Comparison of ENCODE assay signal across 14 cellular contexts in the genomic region with DNA sequence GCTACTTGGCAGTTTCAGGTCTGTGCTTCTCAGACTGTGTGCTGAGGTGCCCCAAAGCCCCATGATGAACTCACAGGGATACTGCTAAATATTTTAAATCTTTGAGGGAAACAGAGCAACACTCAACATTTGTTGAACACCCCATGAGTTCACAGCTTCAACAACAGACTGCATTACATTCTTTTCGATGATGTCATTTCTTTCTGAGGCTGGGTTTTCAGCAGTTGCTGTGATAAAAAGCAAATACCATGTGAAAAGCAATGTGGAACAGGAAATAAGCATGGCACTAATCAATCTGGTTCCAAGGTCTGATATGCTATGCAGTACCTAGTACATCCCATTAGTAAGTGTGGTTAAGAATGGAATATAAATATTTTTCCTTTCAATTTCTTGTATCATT.
A peak's percentile ranks its signal among the peaks of the same experiment; 100 is the strongest.
DNase-seq lines count a peak whose midpoint lies in the region; ATAC-seq, FAIRE-seq and TF ChIP-seq lines count a peak whose summit lies in the region.
"Had no signal": no experiment of that assay in that cellular context is flagged by ENCODE, and none has a peak within 500 bp of the region (broad histone marks: within the 10 kb centered on the region; RNA-seq: fewer than 3 reads in every experiment).

No MANE protein-coding gene starts in this region.

- H3K4ac ChIP-seq in IMR-90 (ENCODE audit: low read depth, low read length): peak overlapping the region; percentile 68

- H3K18ac ChIP-seq in IMR-90 (ENCODE audit: low read depth, low read length): peak overlapping the region; percentile 59

- 0 out of 2 replicates have a peak overlapping the region, but pooled peaks have one; percentile 5 for H3K56ac ChIP-seq in IMR-90 (ENCODE audit: extremely low read depth, insufficient read depth, low read length)

- H3K9me3 ChIP-seq in A549 (no peaks in the 10 kb centered on the region), IMR-90 (ENCODE audit: control insufficient read depth, insufficient read depth, low read length) (no peaks in the 10 kb centered on the region), endothelial cell of umbilical vein (replicated peaks; ENCODE audit: control insufficient read depth, insufficient read depth, low read length) (no peaks in the 10 kb centered on the region), mucosa of stomach (ENCODE audit: control insufficient read depth, low read length) (no peaks in the 10 kb centered on the region)

- CTCF ChIA-PET in A549 (lab: Yijun Ruan, JAX): interaction anchor here (1.1 kb wide), 1 partner anchor 8 kb away, joined by 4 read pairs; no protein-coding TSS in a partner anchor
- CTCF ChIA-PET in IMR-90 (lab: Yijun Ruan, JAX): no interaction called here
- CTCF ChIA-PET in endothelial cell of umbilical vein (lab: Charles Lee): interaction anchor here (1.0 kb wide), 1 partner anchor 18 kb away, joined by 3 read pairs; no protein-coding TSS in a partner anchor

- dilution Hi-C loops in IMR-90 (cut with HindIII; ENCODE audit: low sequenced_read_pairs, unreplicated experiment) (no loop called here), endothelial cell of umbilical vein (cut with MboI; ENCODE audit: extremely low pct_ligation_motif_present, low sequenced_read_pairs) (no loop called here)

- peak overlapping the region; percentile 59; the same call in 1 of the 2 replicates for H2BK20ac ChIP-seq in IMR-90 (ENCODE audit: low read depth, low read length)

- H4K8ac ChIP-seq in IMR-90 (ENCODE audit: low read depth in 2 of 2, low read length in 2 of 2): peak overlapping the region in 1 of 2 experiments; percentile 56; a peak in 1 of 4 replicates

- POLR2A ChIA-PET in A549 (lab: Yijun Ruan, JAX) (no interaction called here), IMR-90 (lab: Charles Lee; ENCODE audit: unreplicated experiment) (no interaction called here), endothelial cell of umbilical vein (lab: Charles Lee) (no interaction called here)

- no peaks in the 10 kb centered on the region for H3K36me3 ChIP-seq in IMR-90 (ENCODE audit: control insufficient read depth, insufficient read depth, low read length)
- H3K36me3 ChIP-seq in endothelial cell of umbilical vein (ENCODE audit: control insufficient read depth in 2 of 2, extremely low read depth in 1 of 2, insufficient read depth in 2 of 2, low read length in 2 of 2): no peaks in the 10 kb centered on the region
- no peaks in the 10 kb centered on the region for H3K36me3 ChIP-seq in mucosa of stomach (ENCODE audit: control insufficient read depth, insufficient read depth, low read length)

- TF ChIP-seq RAD21 in A549 (conservative IDR thresholded peaks at IDR 0.05 in 1 of 2, IDR thresholded peaks at IDR 0.05 in 1 of 2) (no peak), IMR-90 (IDR thresholded peaks at IDR 0.05; ENCODE audit: low read length) (no peak)

- H2AK5ac ChIP-seq in IMR-90 (ENCODE audit: low read depth, low read length): peak overlapping the region; percentile 80

- 0 out of 3 replicates have a peak overlapping the region, but pooled peaks have one; percentile 7 for H2BK15ac ChIP-seq in IMR-90 (ENCODE audit: low read depth, low read length)

- 0 out of 3 replicates have a peak overlapping the region, but pooled peaks have one; percentile 13 for H3K4me2 ChIP-seq in A549
- H3K4me2 ChIP-seq in IMR-90 (ENCODE audit: low read depth, low read length): peak overlapping the region; percentile 13; the same call in 1 of the 2 replicates
- H3K4me2 ChIP-seq in endothelial cell of umbilical vein (ENCODE audit: insufficient read depth, low read length): no peak overlapping the region

- H3K27me3 ChIP-seq in IMR-90 (ENCODE audit: control insufficient read depth, insufficient read depth, low read length): no peaks in the 10 kb centered on the region
- H3K27me3 ChIP-seq in endothelial cell of umbilical vein (ENCODE audit: control insufficient read depth in 2 of 2, insufficient read depth in 2 of 2, low read length in 2 of 2): no peaks in the 10 kb centered on the region
- no peaks in the 10 kb centered on the region for H3K27me3 ChIP-seq in mucosa of stomach (ENCODE audit: control insufficient read depth, insufficient read depth, low read length)

- H3K27ac ChIP-seq in A549 (no peak overlapping the region), IMR-90 (ENCODE audit: insufficient read depth, low read length) (peak overlapping the region; percentile 48), endothelial cell of umbilical vein (ENCODE audit: insufficient read depth, low read depth, low read length) (no peak overlapping the region)

- no peaks in the 10 kb centered on the region for H3K79me2 ChIP-seq in endothelial cell of umbilical vein (ENCODE audit: control insufficient read depth, insufficient read depth, low read length)

- H3K4me1 ChIP-seq in A549: peaks cover 24% of the 10 kb centered on the region
- peaks cover 39% of the 10 kb centered on the region for H3K4me1 ChIP-seq in IMR-90 (ENCODE audit: control insufficient read depth, insufficient read depth, low read length)
- H3K4me1 ChIP-seq in endothelial cell of umbilical vein (ENCODE audit: control insufficient read depth, extremely low read depth, insufficient read depth, low read length): peaks cover 18% of the 10 kb centered on the region
- peaks cover 73% of the 10 kb centered on the region for H3K4me1 ChIP-seq in mucosa of stomach (ENCODE audit: control insufficient read depth, insufficient read depth, low read length)

- peak overlapping the region; percentile 47; the same call in 1 of the 2 replicates for H3K14ac ChIP-seq in IMR-90 (replicated peaks; ENCODE audit: low read depth, low read length)

- DNase-seq in A549 (ENCODE audit: low read depth in 1 of 2, low spot score in 1 of 2): peak; percentile 14 to 21
- peak; percentile 85 for DNase-seq in IMR-90
- DNase-seq in endothelial cell of umbilical vein (ENCODE audit: low read depth, low spot score): peak; percentile 19
- DNase-seq in NCI-H2107 (lab: John Stamatoyannopoulos, UW): no peak
- DNase-seq: activated T-cell treated with anti-CD3 and anti-CD28 coated beads, Interleukin-2, amount 50 U/mL, for 24 hours; AML-193; naive B cell; NCI-H1436 treated with DMSO at 0.1 percent for 48 hours; T1000 had no signal

- FAIRE-seq in A549 (lab: Jason Lieb, UNC) (no peak), endothelial cell of umbilical vein (lab: Jason Lieb, UNC) (peak; percentile 70)
- FAIRE-seq: GM19239 had no signal

- TF ChIP-seq POLR2A in A549 (IDR thresholded peaks at IDR 0.05; ENCODE audit: low read length) (no peak), IMR-90 (IDR thresholded peaks at IDR 0.05; ENCODE audit: low read depth, low read length) (no peak), endothelial cell of umbilical vein (IDR thresholded peaks at IDR 0.05; ENCODE audit: low read depth, low read length) (no peak)

- peak overlapping the region; percentile 64 for H2BK5ac ChIP-seq in IMR-90 (ENCODE audit: low read depth, low read length, poor library complexity, severe bottlenecking)

- no TSS peak for BruUV-seq in IMR-90 (replicated peaks; lab: Mats Ljungman, UMichigan)
- BruUV-seq in endothelial cell of umbilical vein (replicated peaks; lab: Mats Ljungman, UMichigan): no TSS peak

- no peak; a peak in 1 of 6 replicates for ATAC-seq in A549
- ATAC-seq in IMR-90 (ENCODE audit: low read depth): peak; percentile 42
- ATAC-seq in GM18861 (IDR thresholded peaks at IDR 0.05; ENCODE audit: unreplicated experiment): no peak
- no peak for ATAC-seq in HG02623 (IDR thresholded peaks at IDR 0.05; ENCODE audit: unreplicated experiment)
- no peak for ATAC-seq in GM19455 (IDR thresholded peaks at IDR 0.05; ENCODE audit: unreplicated experiment)

- no peak for TF ChIP-seq EP300 in A549 (IDR thresholded peaks at IDR 0.05)

- H3K9me1 ChIP-seq in IMR-90 (ENCODE audit: insufficient read depth, low read length): peaks cover 26% of the 10 kb centered on the region
- no peaks in the 10 kb centered on the region for H3K9me1 ChIP-seq in endothelial cell of umbilical vein (replicated peaks; ENCODE audit: control insufficient read depth, extremely low read depth, insufficient read depth, low read length)

- H4K5ac ChIP-seq in IMR-90 (ENCODE audit: low read depth, low read length): peak overlapping the region; percentile 13; the same call in 1 of the 2 replicates

- H3K4me3 ChIP-seq in A549 (no peak overlapping the region), IMR-90 (ENCODE audit: insufficient read depth, low read depth, low read length) (no peak overlapping the region), endothelial cell of umbilical vein (replicated peaks in 1 of 3; ENCODE audit: insufficient read depth in 1 of 3, low read depth in 1 of 3, low read length in 3 of 3) (no peak overlapping the region), mucosa of stomach (ENCODE audit: low read length) (no peak overlapping the region)

- H3K9ac ChIP-seq in IMR-90 (ENCODE audit: low read depth, low read length) (no peak overlapping the region), endothelial cell of umbilical vein (replicated peaks; ENCODE audit: extremely low read depth, insufficient read depth, low read length) (no peak overlapping the region), mucosa of stomach (ENCODE audit: low read length) (peak overlapping the region; percentile 17)

- peak overlapping the region; percentile 14 for H2AK9ac ChIP-seq in IMR-90 (replicated peaks; ENCODE audit: low read depth, low read length, poor library complexity)

- 75% methylated on average over 1 of the region's 1 CpG for WGBS in A549 (ENCODE audit: missing lambda C conversion rate)
- WGBS in IMR-90 (ENCODE audit: extremely low coverage in 2 of 2, insufficient read length in 1 of 2), 2 experiments: no CpG with 5 or more reads among the region's 1 CpG

- peaks cover 49 to 74% of the 10 kb centered on the region in 2 experiments for H3K79me1 ChIP-seq in IMR-90 (ENCODE audit: low read depth in 1 of 2, low read length in 2 of 2)

- peak overlapping the region; percentile 64 for H2BK120ac ChIP-seq in IMR-90 (ENCODE audit: low read depth, low read length)

- H4K91ac ChIP-seq in IMR-90 (ENCODE audit: insufficient read depth, low read depth, low read length): peak overlapping the region; percentile 54

- peaks cover 28% of the 10 kb centered on the region; the same call in 1 of the 2 replicates for H4K20me1 ChIP-seq in IMR-90 (ENCODE audit: insufficient read depth, low read length)
- no peaks in the 10 kb centered on the region for H4K20me1 ChIP-seq in endothelial cell of umbilical vein (replicated peaks; ENCODE audit: control insufficient read depth, extremely low read depth, insufficient read depth, low read length)

- 0 out of 2 replicates have a peak overlapping the region, but pooled peaks have one; percentile 11 for H3K23ac ChIP-seq in IMR-90 (ENCODE audit: low read depth, low read length)

- in situ Hi-C loops in IMR-90 (cut with MboI; ENCODE audit: low sequenced_read_pairs): no loop called here

- no peak for TF ChIP-seq CTCF in A549 (IDR thresholded peaks at IDR 0.05)
- no peak for TF ChIP-seq CTCF in IMR-90 (conservative IDR thresholded peaks at IDR 0.05; ENCODE audit: low read depth, low read length)
- TF ChIP-seq CTCF in endothelial cell of umbilical vein (IDR thresholded peaks at IDR 0.05; ENCODE audit: extremely low read depth in 1 of 2, insufficient read depth in 1 of 2, low read depth in 1 of 2, low read length in 2 of 2): no peak

- intact Hi-C loops in IMR-90 (cut with micrococcal nuclease): loop anchor here (5.0 kb wide), 1 partner anchor 48 kb away; no protein-coding TSS in a partner anchor
- intact Hi-C loops in endothelial cell of umbilical vein (cut with micrococcal nuclease): no loop called here

- H2AFZ ChIP-seq in IMR-90 (replicated peaks; ENCODE audit: low read length, poor library complexity) (no peak overlapping the region), endothelial cell of umbilical vein (ENCODE audit: low read depth, low read length) (no peak overlapping the region)
